In genomic region chr4:138099385-138099784, GRCh38 we compare ENCODE assay signal across 28 cellular contexts.
"Had no signal": no experiment of that assay in that cellular context is flagged by ENCODE, and none has a peak within 500 bp of the region (broad histone marks: within the 10 kb centered on the region; RNA-seq: fewer than 3 reads in every experiment).

No MANE protein-coding gene starts in this region.

- H3K4me3 ChIP-seq: hepatocyte, left lung, lower lobe of right lung, neural progenitor cell, prostate gland, sigmoid colon, spleen, suprapubic skin, thoracic aorta, tibial artery, upper lobe of right lung had no signal

- H3K27me3 ChIP-seq: hepatocyte, left lung, neural progenitor cell, sigmoid colon, spleen, suprapubic skin, tibial artery, upper lobe of right lung had no signal

- H3K9ac ChIP-seq: neural progenitor cell had no signal

- ATAC-seq: left colon; left lung; lower lobe of right lung; natural killer cell; right cardiac atrium; stimulated activated effector memory CD8-positive, alpha-beta T cell treated with anti-CD3 and anti-CD28 coated beads, Interleukin-12 subunit alpha, Interleukin-12 subunit beta, amount 100 ng/mL, for 72 hours; upper lobe of right lung had no signal

- FAIRE-seq: kidney, small intestine, urothelium cell line had no signal

- H3K4me2 ChIP-seq: hepatocyte, neural progenitor cell had no signal

- H3K27ac ChIP-seq: hepatocyte, left lung, lower lobe of right lung, neural progenitor cell, neutrophil, prostate gland, sigmoid colon, spleen, suprapubic skin, thoracic aorta, tibial artery, upper lobe of right lung had no signal

- H3K4me1 ChIP-seq: left lung, lower lobe of right lung, neural progenitor cell, prostate gland, sigmoid colon, spleen, suprapubic skin, upper lobe of right lung had no signal

- H3K9me3 ChIP-seq: left lung, lower lobe of right lung, neutrophil, prostate gland, sigmoid colon, spleen, suprapubic skin, thoracic aorta, tibial artery, upper lobe of right lung had no signal

- DNase-seq: kidney; left colon; left lung; lower lobe of right lung; mesendoderm; naive B cell; natural killer cell; nephron progenitor cell; occipital lobe; posterior cingulate gyrus; retina; right cardiac atrium; sigmoid colon; small intestine; spleen; stimulated activated CD4-positive, alpha-beta T cell treated with anti-CD3 and anti-CD28 coated beads, Interleukin-4, amount 100 ng/mL, for 24 hours; stimulated activated naive CD4-positive, alpha-beta T cell; tibial artery; trophoblast cell; upper lobe of right lung had no signal

- H3K36me3 ChIP-seq: left lung, lower lobe of right lung, neural progenitor cell, neutrophil, prostate gland, sigmoid colon, spleen, suprapubic skin, thoracic aorta, tibial artery, upper lobe of right lung had no signal
